16 cellular contexts compared by ENCODE assay signal in genomic region chr4:8179771-8180170, GRCh38. TPM values are rescaled to one million over a fixed set of nuclear protein-coding genes. Genes with fewer than 3 reads are reported as not detected.
DNase-seq lines count a peak whose midpoint lies in the region; ATAC-seq, FAIRE-seq and TF ChIP-seq lines count a peak whose summit lies in the region.
"Had no signal": no experiment of that assay in that cellular context is flagged by ENCODE, and none has a peak within 500 bp of the region (broad histone marks: within the 10 kb centered on the region; RNA-seq: fewer than 3 reads in every experiment).

No MANE protein-coding gene starts in this region.

- H2BK12ac ChIP-seq in trophoblast cell (ENCODE audit: low read length), result no peak overlapping the region

- TF ChIP-seq CTCF in RWPE1 (conservative IDR thresholded peaks at IDR 0.05; ENCODE audit: low read depth), result no peak
- TF ChIP-seq CTCF in keratinocyte (optimal IDR thresholded peaks at IDR 0.05 in 1 of 3, IDR thresholded peaks at IDR 0.05 in 1 of 3, conservative IDR thresholded peaks at IDR 0.05 in 1 of 3; ENCODE audit: extremely low read depth in 1 of 3, insufficient read depth in 2 of 3, low read length in 3 of 3), result no peak

- no peak overlapping the region for H4K12ac ChIP-seq in trophoblast cell (ENCODE audit: low read depth, low read length)

- no peak overlapping the region for H3K4me2 ChIP-seq in keratinocyte (ENCODE audit: control insufficient read depth, extremely low read depth, insufficient read depth, low read depth, low read length)
- H3K4me2 ChIP-seq in trophoblast cell (ENCODE audit: low read length), result no peak overlapping the region
- H3K4me2 ChIP-seq: BLaER1 had no signal

- no peak overlapping the region for H2AK5ac ChIP-seq in trophoblast cell (ENCODE audit: low read length)

- no peak overlapping the region for H4K91ac ChIP-seq in trophoblast cell (ENCODE audit: low read depth, low read length)

- dilution Hi-C loops in keratinocyte (cut with MboI; ENCODE audit: extremely low pct_ligation_motif_present, low sequenced_read_pairs), result no loop called here

- no peak overlapping the region for H3K23ac ChIP-seq in trophoblast cell (ENCODE audit: low read length)

- FAIRE-seq in keratinocyte (lab: Jason Lieb, UNC), result no peak
- FAIRE-seq: H1 had no signal

- H3K79me2 ChIP-seq in keratinocyte (ENCODE audit: control insufficient read depth, insufficient read depth, low read length) (no peaks in the 10 kb centered on the region), trophoblast cell (ENCODE audit: control insufficient read depth, insufficient read depth, low read length, poor library complexity) (no peaks in the 10 kb centered on the region)

- no peaks in the 10 kb centered on the region for H3K36me3 ChIP-seq in keratinocyte (ENCODE audit: control insufficient read depth in 2 of 2, extremely low read depth in 1 of 2, insufficient read depth in 2 of 2, low read length in 2 of 2)
- no peaks in the 10 kb centered on the region for H3K36me3 ChIP-seq in trophoblast cell (ENCODE audit: control insufficient read depth in 1 of 2, insufficient read depth in 2 of 2, low read length in 2 of 2)
- H3K36me3 ChIP-seq: BLaER1, HAP-1 had no signal

- ATAC-seq in Right ventricle myocardium inferior (no peak), left ventricle myocardium superior (no peak), HG02678 (IDR thresholded peaks at IDR 0.05; ENCODE audit: unreplicated experiment) (no peak)

- no peak overlapping the region for H3K18ac ChIP-seq in trophoblast cell (ENCODE audit: low read length)

- H3K27ac ChIP-seq in RWPE1 (peak overlapping the region; percentile 41), keratinocyte (ENCODE audit: control insufficient read depth, insufficient read depth, low read length) (no peak overlapping the region), trophoblast cell (ENCODE audit: low read depth, low read length) (no peak overlapping the region)
- H3K27ac ChIP-seq: BLaER1 had no signal

- H3K9ac ChIP-seq in keratinocyte (ENCODE audit: control insufficient read depth, extremely low read depth, insufficient read depth, low read length), result peak overlapping the region; percentile 22
- H3K9ac ChIP-seq in trophoblast cell (ENCODE audit: low read length), result no peak overlapping the region
- H3K9ac ChIP-seq: BLaER1 had no signal

- H4K20me1 ChIP-seq in keratinocyte (ENCODE audit: control insufficient read depth, extremely low read depth, insufficient read depth, low read length), result no peaks in the 10 kb centered on the region
- H4K20me1 ChIP-seq: BLaER1 had no signal

- no CpG with 5 or more reads among the region's 9 CpGs for WGBS in trophoblast cell (ENCODE audit: extremely low coverage, insufficient coverage, insufficient read length)

- H3K4me1 ChIP-seq in keratinocyte (ENCODE audit: control insufficient read depth, extremely low read depth, insufficient read depth, low read length), result peaks cover 33% of the 10 kb centered on the region
- H3K4me1 ChIP-seq in trophoblast cell (ENCODE audit: control insufficient read depth in 1 of 2, insufficient read depth in 2 of 2, low read length in 2 of 2), result peaks cover 8 to 14% of the 10 kb centered on the region in 2 experiments

- intact Hi-C loops in Right ventricle myocardium inferior (cut with DNase I), result loop anchor here (5.0 to 10.0 kb wide), 3 partner anchors 63 to 375 kb away; no protein-coding TSS in a partner anchor
- intact Hi-C loops in left ventricle myocardium superior (cut with micrococcal nuclease), result loop anchor here (10.0 kb wide), 1 partner anchor 225 kb away; no protein-coding TSS in a partner anchor

- no peak overlapping the region for H4K8ac ChIP-seq in trophoblast cell (ENCODE audit: low read depth, low read length)

- DNase-seq in Right ventricle myocardium inferior (ENCODE audit: missing footprints), result peak; percentile 27
- no peak for DNase-seq in left ventricle myocardium superior
- DNase-seq in RWPE1 (ENCODE audit: low spot score), result no peak
- no peak for DNase-seq in keratinocyte (ENCODE audit: low read depth, low spot score)
- DNase-seq in trophoblast cell, result no peak
- no peak for DNase-seq in GOT3 (lab: John Stamatoyannopoulos, UW)
- DNase-seq: 8988T; CD4-positive, alpha-beta memory T cell; DMS79 treated with DMSO at 0.1 percent for 48 hours; GF-D8 had no signal

- POLR2A ChIA-PET in RWPE1 (lab: Yijun Ruan, JAX; ENCODE audit: low non-redundant PET), result no interaction called here

- no peak overlapping the region for H3K14ac ChIP-seq in trophoblast cell (ENCODE audit: low read length)

- no peak overlapping the region for H2BK5ac ChIP-seq in trophoblast cell (ENCODE audit: low read depth, low read length, poor library complexity)

- CTCF ChIA-PET in RWPE1 (lab: Yijun Ruan, JAX), result no interaction called here

- no peak overlapping the region for H2BK120ac ChIP-seq in trophoblast cell (ENCODE audit: insufficient read depth, low read length, poor library complexity)

- H2AFZ ChIP-seq in keratinocyte (ENCODE audit: control insufficient read depth, low read length), result no peak overlapping the region
- no peak overlapping the region for H2AFZ ChIP-seq in trophoblast cell (ENCODE audit: insufficient read depth, low read length, poor library complexity)

- no peaks in the 10 kb centered on the region for H3K27me3 ChIP-seq in keratinocyte (ENCODE audit: control insufficient read depth, extremely low read depth, insufficient read depth, low read length)
- H3K27me3 ChIP-seq in trophoblast cell (ENCODE audit: insufficient read depth, low read length), result no peaks in the 10 kb centered on the region
- H3K27me3 ChIP-seq: BLaER1 had no signal

- no peaks in the 10 kb centered on the region for H3K79me1 ChIP-seq in trophoblast cell (ENCODE audit: low read length)

- no peaks in the 10 kb centered on the region for H3K9me1 ChIP-seq in keratinocyte (ENCODE audit: control insufficient read depth, extremely low read depth, insufficient read depth, low read length)

- no peaks in the 10 kb centered on the region for H3K9me3 ChIP-seq in keratinocyte (ENCODE audit: control insufficient read depth, low read depth, low read length)
- H3K9me3 ChIP-seq in trophoblast cell (ENCODE audit: insufficient read depth, low read depth, low read length), result peaks cover 2% of the 10 kb centered on the region
- H3K9me3 ChIP-seq: BLaER1, HAP-1 had no signal

- no peak overlapping the region for H3K4ac ChIP-seq in trophoblast cell (ENCODE audit: low read depth, low read length)

- H3K4me3 ChIP-seq in keratinocyte (ENCODE audit: control insufficient read depth in 2 of 3, extremely low read depth in 1 of 3, insufficient read depth in 2 of 3, low read depth in 1 of 3, low read length in 3 of 3) (no peak overlapping the region), trophoblast cell (ENCODE audit: low read depth, low read length) (no peak overlapping the region)
- H3K4me3 ChIP-seq: BLaER1, HAP-1 had no signal

RNA-seq across cellular contexts. Expression of gene SH3TC1, which starts 19.3 kb away (rescaled TPM):
- 11.2 TPM for total RNA-seq in Right ventricle myocardium inferior
- total RNA-seq in left ventricle myocardium superior, result 8.7 TPM
- 12.0 to 22.1 TPM (median 12.3 TPM) in 3 replicates for polyA plus RNA-seq in keratinocyte
- polyA plus RNA-seq in keratinocyte (2011; ENCODE audit: low read depth), result 4.0 TPM
- polyA plus RNA-seq in keratinocyte (2011; cell fraction: cytosol; rRNA removed), result 3.3 and 7.9 TPM in 2 replicates
- 28.3 and 44.2 TPM in 2 replicates for polyA plus RNA-seq in keratinocyte (2011; cell fraction: nucleus; rRNA removed)
- polyA plus RNA-seq in keratinocyte (2012; ENCODE audit: low replicate concordance), result 7.2 and 21.2 TPM in 2 replicates
- 22.2 to 29.7 TPM (median 27.2 TPM) in 3 replicates for polyA minus RNA-seq in keratinocyte
- 35.5 TPM for polyA minus RNA-seq in keratinocyte (2011; cell fraction: cytosol; rRNA and poly(A)+ RNA removed)
- polyA minus RNA-seq in keratinocyte (2011; cell fraction: nucleus; rRNA and poly(A)+ RNA removed), result 48.6 and 60.5 TPM in 2 replicates
- 12.8 and 13.1 TPM in 2 replicates for polyA plus RNA-seq in trophoblast cell (2013)
- total RNA-seq: H1 had no signal

RNA-seq across cellular contexts. Expression of gene ABLIM2, which starts 21.2 kb away (rescaled TPM):
- total RNA-seq in Right ventricle myocardium inferior, result 24.9 TPM
- 28.3 TPM for total RNA-seq in left ventricle myocardium superior
- polyA plus RNA-seq in keratinocyte, result 0.94 to 3.0 TPM (median 1.1 TPM) in 3 replicates
- 3.8 TPM for polyA plus RNA-seq in keratinocyte (2011; ENCODE audit: low read depth)
- 1.1 and 2.0 TPM in 2 replicates for polyA plus RNA-seq in keratinocyte (2011; cell fraction: cytosol; rRNA removed)
- 1.5 and 3.6 TPM in 2 replicates for polyA plus RNA-seq in keratinocyte (2011; cell fraction: nucleus; rRNA removed)
- polyA plus RNA-seq in keratinocyte (2012; ENCODE audit: low replicate concordance), result 1.3 and 9.7 TPM in 2 replicates
- 0.80 to 5.3 TPM (median 3.7 TPM) in 3 replicates for polyA minus RNA-seq in keratinocyte
- polyA minus RNA-seq in keratinocyte (2011; cell fraction: cytosol; rRNA and poly(A)+ RNA removed), result 1.7 TPM
- 1.6 and 4.2 TPM in 2 replicates for polyA minus RNA-seq in keratinocyte (2011; cell fraction: nucleus; rRNA and poly(A)+ RNA removed)
- 3.0 and 3.2 TPM in 2 replicates for polyA plus RNA-seq in trophoblast cell (2013)
- polyA plus RNA-seq: AG04450, CD14-positive monocyte had no signal
